In genomic region chr12:52279683-52280318, GRCh38 we compare ENCODE assay signal across 11 cellular contexts. TPM values are rescaled to one million over a fixed set of nuclear protein-coding genes. Genes with fewer than 3 reads are reported as not detected.
DNase-seq lines count a peak whose midpoint lies in the region; ATAC-seq and TF ChIP-seq lines count a peak whose summit lies in the region.
"Had no signal": no experiment of that assay in that cellular context is flagged by ENCODE, and none has a peak within 500 bp of the region (broad histone marks: within the 10 kb centered on the region; RNA-seq: fewer than 3 reads in every experiment).

No MANE protein-coding gene starts in this region.

- H3K4me3 ChIP-seq in Panc1 (ENCODE audit: low read depth in 2 of 2, low read length in 2 of 2): no peak overlapping the region
- H3K4me3 ChIP-seq in esophagus muscularis mucosa: no peak overlapping the region
- no peak overlapping the region for H3K4me3 ChIP-seq in trophoblast cell (ENCODE audit: low read depth, low read length)

- no peak overlapping the region for H4K12ac ChIP-seq in trophoblast cell (ENCODE audit: low read depth, low read length)

- H3K18ac ChIP-seq in trophoblast cell (ENCODE audit: low read length): no peak overlapping the region

- no peak overlapping the region for H3K9ac ChIP-seq in trophoblast cell (ENCODE audit: low read length)

- no peaks in the 10 kb centered on the region for H3K36me3 ChIP-seq in Panc1 (ENCODE audit: control insufficient read depth, insufficient read depth, low read length)
- no peaks in the 10 kb centered on the region for H3K36me3 ChIP-seq in esophagus muscularis mucosa
- no peaks in the 10 kb centered on the region for H3K36me3 ChIP-seq in trophoblast cell (ENCODE audit: control insufficient read depth in 1 of 2, insufficient read depth in 2 of 2, low read length in 2 of 2)

- H3K23ac ChIP-seq in trophoblast cell (ENCODE audit: low read length): no peak overlapping the region

- no peak for TF ChIP-seq EP300 in esophagus muscularis mucosa (IDR thresholded peaks at IDR 0.05)

- H3K14ac ChIP-seq in trophoblast cell (ENCODE audit: low read length): peak overlapping the region; percentile 24

- DNase-seq in ACHN: peak; percentile 96
- no peak for DNase-seq in Panc1 (ENCODE audit: low read depth, low spot score)
- DNase-seq in esophagus muscularis mucosa (ENCODE audit: extremely low spot score): no peak
- peak in 1 of 2 donors; percentile 57 for DNase-seq in trophoblast cell
- no peak for DNase-seq in ecto neural progenitor cell (ENCODE audit: low spot score)
- no peak for DNase-seq in T-helper 1 cell
- DNase-seq in NCI-H1092 (lab: John Stamatoyannopoulos, UW): no peak

- in situ Hi-C loops in ACHN (cut with HindIII; ENCODE audit: low pct_ligation_motif_present, low pct_unique_long_range_greater_than_20kb, low sequenced_read_pairs) (no loop called here), Panc1 (cut with HindIII; ENCODE audit: low pct_unique_long_range_greater_than_20kb, low sequenced_read_pairs) (loop anchor here (5.0 kb wide), 1 partner anchor 48 kb away; no protein-coding TSS in a partner anchor)

- CTCF ChIA-PET in Panc1 (lab: Charles Lee): interaction anchor here (0.6 to 1.7 kb wide), 16 partner anchors 10 to 698 kb away, joined by 3 to 16 read pairs (median 3); no protein-coding TSS in a partner anchor

- no peak overlapping the region for H4K8ac ChIP-seq in trophoblast cell (ENCODE audit: low read depth, low read length)

- no peak overlapping the region for H3K4ac ChIP-seq in trophoblast cell (ENCODE audit: low read depth, low read length)

- H3K4me1 ChIP-seq in Panc1 (ENCODE audit: control insufficient read depth, insufficient read depth, low read length) (peaks cover 42% of the 10 kb centered on the region), esophagus muscularis mucosa (peaks cover 29 to 42% (median 37%) of the 10 kb centered on the region in 4 donors), trophoblast cell (ENCODE audit: control insufficient read depth in 1 of 2, insufficient read depth in 2 of 2, low read length in 2 of 2) (peaks cover 23 to 27% of the 10 kb centered on the region in 2 experiments)

- H2AFZ ChIP-seq in trophoblast cell (ENCODE audit: insufficient read depth, low read length, poor library complexity): no peak overlapping the region

- intact Hi-C loops in Panc1 (cut with micrococcal nuclease; ENCODE audit: unreplicated experiment) (loop anchor here (10.0 kb wide), 1 partner anchor 55 kb away; no protein-coding TSS in a partner anchor), esophagus muscularis mucosa (cut with DNase I) (loop anchor here (5.0 kb wide), 3 partner anchors 58 to 122 kb away; no protein-coding TSS in a partner anchor)

- no TSS peak for BruUV-seq in Panc1 (replicated peaks; lab: Mats Ljungman, UMichigan)

- no peaks in the 10 kb centered on the region for H3K79me2 ChIP-seq in trophoblast cell (ENCODE audit: control insufficient read depth, insufficient read depth, low read length, poor library complexity)

- H3K27ac ChIP-seq in Panc1 (ENCODE audit: low read length) (peak overlapping the region; percentile 96), esophagus muscularis mucosa (replicated peaks in 1 of 4) (peak overlapping the region; percentile 86 to 92 (median 90)), trophoblast cell (ENCODE audit: low read depth, low read length) (no peak overlapping the region)

- H3K4me2 ChIP-seq in trophoblast cell (ENCODE audit: low read length): no peak overlapping the region

- H3K9me3 ChIP-seq in Panc1 (ENCODE audit: control insufficient read depth, insufficient read depth, low read depth, low read length) (no peaks in the 10 kb centered on the region), esophagus muscularis mucosa (no peaks in the 10 kb centered on the region), trophoblast cell (ENCODE audit: insufficient read depth, low read depth, low read length) (no peaks in the 10 kb centered on the region)

- H2AK5ac ChIP-seq in trophoblast cell (ENCODE audit: low read length): peak overlapping the region; percentile 31

- H2BK12ac ChIP-seq in trophoblast cell (ENCODE audit: low read length): peak overlapping the region; percentile 68

- peak overlapping the region; percentile 57 for H2BK120ac ChIP-seq in trophoblast cell (ENCODE audit: insufficient read depth, low read length, poor library complexity)

- TF ChIP-seq CTCF in Panc1 (IDR thresholded peaks at IDR 0.05) (no peak), esophagus muscularis mucosa (IDR thresholded peaks at IDR 0.05) (peak in 1 of 3 experiments; percentile 3)

- H4K91ac ChIP-seq in trophoblast cell (ENCODE audit: low read depth, low read length): peak overlapping the region; percentile 70

- peaks cover 6% of the 10 kb centered on the region for H3K79me1 ChIP-seq in trophoblast cell (ENCODE audit: low read length)

- 91% methylated on average over 10 of the region's 10 CpGs for WGBS in esophagus muscularis mucosa
- WGBS in trophoblast cell (ENCODE audit: extremely low coverage, insufficient coverage, insufficient read length): no CpG with 5 or more reads among the region's 10 CpGs

- peak overlapping the region; percentile 47 for H2BK5ac ChIP-seq in trophoblast cell (ENCODE audit: low read depth, low read length, poor library complexity)

- POLR2A ChIA-PET in Panc1 (lab: Charles Lee): no interaction called here

- TF ChIP-seq POLR2A in esophagus muscularis mucosa (IDR thresholded peaks at IDR 0.05; ENCODE audit: low read depth): no peak

- H3K27me3 ChIP-seq in Panc1 (ENCODE audit: control insufficient read depth, insufficient read depth, low read length) (no peaks in the 10 kb centered on the region), esophagus muscularis mucosa (no peaks in the 10 kb centered on the region), trophoblast cell (ENCODE audit: insufficient read depth, low read length) (no peaks in the 10 kb centered on the region)

- ATAC-seq in Panc1: no peak
- ATAC-seq in GM19395 (IDR thresholded peaks at IDR 0.05; ENCODE audit: unreplicated experiment): no peak

RNA-seq across cellular contexts. Expression of gene KRT86, which starts 5.4 kb away (rescaled TPM):
- 1.1 TPM for total RNA-seq in Panc1 (2021; ENCODE audit: unreplicated experiment)
- polyA plus RNA-seq in Panc1 (2012; ENCODE audit: insufficient read length): 1.2 TPM
- total RNA-seq in esophagus muscularis mucosa: under 1 TPM in 2 of 4 donors, not detected in 2; 0.29 to 0.33 TPM
- polyA plus RNA-seq in trophoblast cell (2013): 0.10 and 0.14 TPM in 2 replicates
- total RNA-seq: CD4-positive, CD25-positive, alpha-beta regulatory T cell had no signal

RNA-seq across cellular contexts. Expression of gene KRT81, which starts 11.5 kb away (rescaled TPM):
- total RNA-seq in Panc1 (2021; ENCODE audit: unreplicated experiment) (0.90 TPM), esophagus muscularis mucosa (under 1 TPM in 2 of 4 donors, not detected in 2; 0.19 to 0.42 TPM)
- 0.88 TPM for polyA plus RNA-seq in Panc1 (2012; ENCODE audit: insufficient read length)
- 0.10 and 0.15 TPM in 2 replicates for polyA plus RNA-seq in trophoblast cell (2013)
- total RNA-seq: CD4-positive, CD25-positive, alpha-beta regulatory T cell; left colon; sciatic nerve had no signal
- polyA plus RNA-seq: CD4-positive, CD25-positive, alpha-beta regulatory T cell had no signal

RNA-seq across cellular contexts. Expression of gene KRT83, which starts 41.4 kb away (rescaled TPM):
- total RNA-seq in Panc1 (2021; ENCODE audit: unreplicated experiment): 0.28 TPM
- 0.25 TPM for polyA plus RNA-seq in Panc1 (2012; ENCODE audit: insufficient read length)
- not detected for total RNA-seq in esophagus muscularis mucosa
- not detected in 2 replicates for polyA plus RNA-seq in trophoblast cell (2013)
- total RNA-seq: CD4-positive, CD25-positive, alpha-beta regulatory T cell; left colon; sciatic nerve had no signal
- polyA plus RNA-seq: CD4-positive, CD25-positive, alpha-beta regulatory T cell had no signal

RNA-seq across cellular contexts. Expression of gene KRT7, which starts 46.8 kb away (rescaled TPM):
- total RNA-seq in Panc1 (2021; ENCODE audit: unreplicated experiment) (16.8 TPM), esophagus muscularis mucosa (1 to 10 TPM in 3 of 4 donors, under 1 TPM in 1; 0.83 to 8.4 (median 4.5) TPM)
- 19.1 TPM for polyA plus RNA-seq in Panc1 (2012; ENCODE audit: insufficient read length)
- 666 and 746 TPM in 2 replicates for polyA plus RNA-seq in trophoblast cell (2013)
- total RNA-seq: CD4-positive, CD25-positive, alpha-beta regulatory T cell had no signal
